In genomic region chrY:7128211-7128610, GRCh38 we compare ENCODE assay signal across 6 cellular contexts.
"Had no signal": no experiment of that assay in that cellular context is flagged by ENCODE, and none has a peak within 500 bp of the region (broad histone marks: within the 10 kb centered on the region; RNA-seq: fewer than 3 reads in every experiment).

No MANE protein-coding gene starts in this region.

- H3K27ac ChIP-seq: HL-60 had no signal

- H3K9me3 Mint-ChIP-seq: GM23338, H9, IgD-negative memory B cell had no signal

- H3K27me3 Mint-ChIP-seq: IgD-negative memory B cell had no signal

- H3K4me3 Mint-ChIP-seq: GM23338, H9, IgD-negative memory B cell had no signal

- H3K4me1 Mint-ChIP-seq: GM23338, H9, IgD-negative memory B cell had no signal

- H3K4me3 ChIP-seq: GM23338 had no signal

- H3K36me3 Mint-ChIP-seq: IgD-negative memory B cell had no signal

- DNase-seq: H9, HCEC 1CT, KBM-7 had no signal

- H3K27ac Mint-ChIP-seq: GM23338, H9, IgD-negative memory B cell had no signal
